Comparison of ENCODE assay signal across 26 cellular contexts in the genomic region with DNA sequence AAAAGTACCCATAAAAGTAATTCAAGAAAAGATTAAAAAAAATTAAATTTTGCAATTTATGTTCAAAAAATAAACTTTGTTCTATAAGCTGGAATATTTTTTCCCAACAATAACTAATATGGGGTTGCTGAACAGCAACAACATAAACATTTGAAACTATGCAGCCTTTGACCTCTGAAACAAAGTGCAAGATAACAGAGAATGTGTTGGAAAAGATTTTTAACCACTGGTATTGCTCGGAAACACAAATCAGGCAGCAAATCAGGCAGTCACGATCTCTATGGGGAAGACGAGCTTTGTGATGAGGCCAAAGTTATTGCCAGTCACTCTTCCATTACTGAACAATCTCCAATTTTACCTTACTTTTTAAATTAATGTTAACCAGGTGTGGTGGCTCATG.
DNase-seq lines count a peak whose midpoint lies in the region; FAIRE-seq and TF ChIP-seq lines count a peak whose summit lies in the region.
"Had no signal": no experiment of that assay in that cellular context is flagged by ENCODE, and none has a peak within 500 bp of the region (broad histone marks: within the 10 kb centered on the region; RNA-seq: fewer than 3 reads in every experiment).

No MANE protein-coding gene starts in this region.

- intact Hi-C loops in mammary epithelial cell (cut with micrococcal nuclease) = loop anchor here (10.0 kb wide), 1 partner anchor 155 kb away; no protein-coding TSS in a partner anchor

- no peak overlapping the region for H3K4me3 Mint-ChIP-seq in astrocyte (ENCODE audit: unreplicated experiment)
- H3K4me3 Mint-ChIP-seq in nephron progenitor cell = no peak overlapping the region
- H3K4me3 Mint-ChIP-seq: CD14-positive monocyte; CD4-positive, alpha-beta T cell; CD8-positive, alpha-beta memory T cell; H9 had no signal

- H3K27ac ChIP-seq in astrocyte (ENCODE audit: low read depth, low read length) (no peak overlapping the region), mammary epithelial cell (ENCODE audit: insufficient read depth, low read depth, low read length) (no peak overlapping the region)
- H3K27ac ChIP-seq: A549; BLaER1 treated with 17β-estradiol and CSF1 and Interleukin-3, amounts not matched to agents 10 nM and 100 nM; GM23248 had no signal

- H3K27ac Mint-ChIP-seq in astrocyte (ENCODE audit: unreplicated experiment) = no peak overlapping the region
- peak overlapping the region; percentile 82 for H3K27ac Mint-ChIP-seq in nephron progenitor cell
- H3K27ac Mint-ChIP-seq: CD14-positive monocyte; CD4-positive, alpha-beta T cell; CD8-positive, alpha-beta memory T cell; H9 had no signal

- H3K9ac ChIP-seq in astrocyte (ENCODE audit: low read length) (no peak overlapping the region), mammary epithelial cell (ENCODE audit: insufficient read depth, low read length) (no peak overlapping the region)
- H3K9ac ChIP-seq: BLaER1 treated with 17β-estradiol and CSF1 and Interleukin-3, amounts not matched to agents 10 nM and 100 nM; GM23248 had no signal

- no peaks in the 10 kb centered on the region for H3K27me3 Mint-ChIP-seq in astrocyte (ENCODE audit: low read depth, unreplicated experiment)
- H3K27me3 Mint-ChIP-seq in nephron progenitor cell (ENCODE audit: low read depth, poor library complexity) = no peaks in the 10 kb centered on the region
- H3K27me3 Mint-ChIP-seq: CD4-positive, alpha-beta T cell; CD8-positive, alpha-beta memory T cell had no signal

- TF ChIP-seq CTCF in astrocyte (IDR thresholded peaks at IDR 0.05; ENCODE audit: insufficient read depth, low read depth, low read length) (no peak), choroid plexus epithelial cell (conservative IDR thresholded peaks at IDR 0.05; ENCODE audit: low read depth, low read length) (no peak), fibroblast of the aortic adventitia (IDR thresholded peaks at IDR 0.05; ENCODE audit: insufficient read depth, low read length) (no peak), nephron progenitor cell (IDR thresholded peaks at IDR 0.05) (no peak), mammary epithelial cell (conservative IDR thresholded peaks at IDR 0.05 in 1 of 2, IDR thresholded peaks at IDR 0.05 in 1 of 2; ENCODE audit: extremely low read depth in 1 of 2, insufficient read depth in 1 of 2, low read depth in 1 of 2, low read length in 2 of 2) (no peak)

- H3K4me2 ChIP-seq in astrocyte (ENCODE audit: low read length) (no peak overlapping the region), mammary epithelial cell (ENCODE audit: insufficient read depth, low read depth, low read length) (no peak overlapping the region)
- H3K4me2 ChIP-seq: A549; BLaER1 treated with 17β-estradiol and CSF1 and Interleukin-3, amounts not matched to agents 10 nM and 100 nM had no signal

- no peaks in the 10 kb centered on the region for H3K9me3 Mint-ChIP-seq in astrocyte (ENCODE audit: unreplicated experiment)
- H3K9me3 Mint-ChIP-seq in nephron progenitor cell = no peaks in the 10 kb centered on the region
- H3K9me3 Mint-ChIP-seq: H9 had no signal

- no peaks in the 10 kb centered on the region for H3K36me3 ChIP-seq in astrocyte (ENCODE audit: insufficient read depth, low read length)
- no peaks in the 10 kb centered on the region for H3K36me3 ChIP-seq in mammary epithelial cell (ENCODE audit: insufficient read depth, low read length)
- H3K36me3 ChIP-seq: BE2C; BLaER1 treated with 17β-estradiol and CSF1 and Interleukin-3, amounts not matched to agents 10 nM and 100 nM had no signal

- BruUV-seq in mammary epithelial cell (replicated peaks; lab: Mats Ljungman, UMichigan) = no TSS peak

- CTCF ChIA-PET in mammary epithelial cell (lab: Charles Lee; ENCODE audit: low non-redundant PET) = no interaction called here

- no peaks in the 10 kb centered on the region for H3K27me3 ChIP-seq in astrocyte (ENCODE audit: insufficient read depth, low read length)
- no peaks in the 10 kb centered on the region for H3K27me3 ChIP-seq in mammary epithelial cell (ENCODE audit: insufficient read depth, low read length)
- H3K27me3 ChIP-seq: BE2C; BLaER1 treated with 17β-estradiol and CSF1 and Interleukin-3, amounts not matched to agents 10 nM and 100 nM had no signal

- no peaks in the 10 kb centered on the region for H3K36me3 Mint-ChIP-seq in astrocyte (ENCODE audit: low read depth, unreplicated experiment)
- H3K36me3 Mint-ChIP-seq in nephron progenitor cell (ENCODE audit: low read depth) = no peaks in the 10 kb centered on the region
- H3K36me3 Mint-ChIP-seq: CD14-positive monocyte; CD8-positive, alpha-beta memory T cell had no signal

- H2AFZ ChIP-seq in astrocyte (ENCODE audit: low read depth, low read length) (no peak overlapping the region), mammary epithelial cell (ENCODE audit: low read depth, low read length) (no peak overlapping the region)
- H2AFZ ChIP-seq: GM23248 had no signal

- 85% methylated on average over 3 of the region's 3 CpGs for WGBS in mammary epithelial cell (ENCODE audit: low coverage, missing lambda C conversion rate)

- H3K9me3 ChIP-seq in astrocyte (ENCODE audit: insufficient read depth, low read depth, low read length) (no peaks in the 10 kb centered on the region), mammary epithelial cell (replicated peaks; ENCODE audit: insufficient read depth, low read length) (no peaks in the 10 kb centered on the region)
- H3K9me3 ChIP-seq: A549; BE2C; BLaER1 treated with 17β-estradiol and CSF1 and Interleukin-3, amounts not matched to agents 10 nM and 100 nM had no signal

- dilution Hi-C loops in mammary epithelial cell (cut with HindIII; ENCODE audit: low sequenced_read_pairs) = no loop called here

- H3K4me1 Mint-ChIP-seq in astrocyte (ENCODE audit: low read depth, unreplicated experiment) (peaks cover 13% of the 10 kb centered on the region), nephron progenitor cell (no peaks in the 10 kb centered on the region)
- H3K4me1 Mint-ChIP-seq: CD14-positive monocyte; CD8-positive, alpha-beta memory T cell had no signal

- H3K79me2 ChIP-seq in astrocyte (ENCODE audit: insufficient read depth, low read length) (no peaks in the 10 kb centered on the region), mammary epithelial cell (ENCODE audit: insufficient read depth, low read length) (no peaks in the 10 kb centered on the region)

- FAIRE-seq in astrocyte (lab: Jason Lieb, UNC) = no peak
- FAIRE-seq: A549, D721Med, GM12878, GM19239, H1 had no signal

- H3K4me3 ChIP-seq in astrocyte (ENCODE audit: insufficient read depth, low read depth, low read length) (no peak overlapping the region), choroid plexus epithelial cell (ENCODE audit: low read depth, low read length) (no peak overlapping the region), fibroblast of the aortic adventitia (ENCODE audit: low read depth, low read length) (no peak overlapping the region), mammary epithelial cell (replicated peaks in 1 of 3; ENCODE audit: insufficient read depth in 1 of 3, low read depth in 2 of 3, low read length in 3 of 3) (no peak overlapping the region)
- H3K4me3 ChIP-seq: A549; BLaER1 treated with 17β-estradiol and CSF1 and Interleukin-3, amounts not matched to agents 10 nM and 100 nM; GM12878; GM23248 had no signal

- H3K4me1 ChIP-seq in astrocyte (ENCODE audit: insufficient read depth, low read length) (peaks cover 22% of the 10 kb centered on the region), mammary epithelial cell (ENCODE audit: insufficient read depth, low read length) (peaks cover 6% of the 10 kb centered on the region)
- H3K4me1 ChIP-seq: BE2C had no signal

- peak; percentile 25 for DNase-seq in astrocyte (ENCODE audit: low read depth)
- DNase-seq in choroid plexus epithelial cell (ENCODE audit: low read depth) = peak; percentile 80
- DNase-seq in fibroblast of the aortic adventitia (ENCODE audit: low read depth) = peak; percentile 3
- DNase-seq in nephron progenitor cell = no peak
- no peak for DNase-seq in mammary epithelial cell
- DNase-seq in activated CD8-positive, alpha-beta memory T cell treated with anti-CD3 and anti-CD28 coated beads for 24 hours = no peak
- no peak for DNase-seq in globus pallidus (ENCODE audit: low spot score)
- DNase-seq: 8988T; ACHN; AML-193; BE2C; CD4-positive, alpha-beta T cell; CD8-positive, alpha-beta memory T cell; DMS 273 treated with DMSO at 0.1 percent for 48 hours; DMS79; EL; GDM1; GM23248; H9 had no signal

- in situ Hi-C loops in mammary epithelial cell (cut with MboI; ENCODE audit: low sequenced_read_pairs in 2 of 2) = no loop called here

- H4K20me1 ChIP-seq in astrocyte (ENCODE audit: insufficient read depth, low read length) (no peaks in the 10 kb centered on the region), mammary epithelial cell (ENCODE audit: insufficient read depth, low read length) (no peaks in the 10 kb centered on the region)
- H4K20me1 ChIP-seq: BLaER1 treated with 17β-estradiol and CSF1 and Interleukin-3, amounts not matched to agents 10 nM and 100 nM had no signal

Comparison
In these comparisons a context has a peak if more than half of its experiments do, and no peak if none do; other contexts are left out.
1. DNase-seq: peak in astrocyte (single experiment), choroid plexus epithelial cell (single experiment) and fibroblast of the aortic adventitia (single experiment); none in nephron progenitor cell (single experiment), mammary epithelial cell (single experiment), activated CD8-positive, alpha-beta memory T cell treated with anti-CD3 and anti-CD28 coated beads for 24 hours (single experiment) and globus pallidus (single experiment).